In genomic region chr16:12259258-12259657, GRCh38 we compare ENCODE assay signal across 17 cellular contexts.
DNase-seq lines count a peak whose midpoint lies in the region; ATAC-seq and TF ChIP-seq lines count a peak whose summit lies in the region.
"Had no signal": no experiment of that assay in that cellular context is flagged by ENCODE, and none has a peak within 500 bp of the region (broad histone marks: within the 10 kb centered on the region; RNA-seq: fewer than 3 reads in every experiment).

No MANE protein-coding gene starts in this region.

- H3K36me3 ChIP-seq in HEK293 (ENCODE audit: control insufficient read depth in 2 of 2, insufficient read depth in 1 of 2, low read length in 2 of 2): no peaks in the 10 kb centered on the region
- H3K36me3 ChIP-seq in PC-3 (ENCODE audit: low read depth, low read length): no peaks in the 10 kb centered on the region
- H3K36me3 ChIP-seq in tibial artery: no peaks in the 10 kb centered on the region

- no peaks in the 10 kb centered on the region for H3K9me2 ChIP-seq in PC-3 (replicated peaks; ENCODE audit: low read length)

- intact Hi-C loops in sciatic nerve (cut with DNase I) (no loop called here), PC-3 (cut with micrococcal nuclease) (no loop called here), tibial artery (cut with DNase I; ENCODE audit: low total_unique reads) (no loop called here)

- ATAC-seq in GM18868 (IDR thresholded peaks at IDR 0.05; ENCODE audit: unreplicated experiment): no peak
- no peak for ATAC-seq in sciatic nerve
- no peak for ATAC-seq in PC-3
- ATAC-seq: SK-N-SH treated with all-trans-retinoic acid at 6 μM for 48 hours had no signal

- TF ChIP-seq CTCF in HEK293 (tag by site-specific recombination; IDR thresholded peaks at IDR 0.05): no peak
- TF ChIP-seq CTCF in PC-3 (conservative IDR thresholded peaks at IDR 0.05; ENCODE audit: low read depth, low read length): no peak
- TF ChIP-seq CTCF in tibial artery (IDR thresholded peaks at IDR 0.05): no peak

- peak; percentile 52 for DNase-seq in NCI-H1417 treated with DMSO at 0.1 percent for 48 hours (lab: John Stamatoyannopoulos, UW)
- DNase-seq in NCI-H526 (lab: John Stamatoyannopoulos, UW): peak; percentile 56 to 79
- peak; percentile 50 for DNase-seq in left kidney (ENCODE audit: low read depth, low spot score)
- DNase-seq in sciatic nerve (ENCODE audit: low spot score): no peak
- no peak for DNase-seq in PC-3
- DNase-seq in tibial artery: no peak
- DNase-seq: DND-41, H7, Karpas-422, NCI-H1436 treated with DMSO at 0.1 percent for 48 hours, NCI-H2171, SHP77 treated with DMSO at 0.1 percent for 48 hours, T-helper 1 cell, T-helper 9 cell had no signal

- H3K27me3 ChIP-seq in PC-3 (ENCODE audit: low read length): no peaks in the 10 kb centered on the region
- no peaks in the 10 kb centered on the region for H3K27me3 ChIP-seq in tibial artery

- no peaks in the 10 kb centered on the region for H3F3A ChIP-seq in PC-3 (ENCODE audit: low read length, unreplicated experiment)

- H3K4me1 ChIP-seq in HEK293 (ENCODE audit: control insufficient read depth, insufficient read depth, low read length) (no peaks in the 10 kb centered on the region), PC-3 (ENCODE audit: insufficient read depth, low read length) (no peaks in the 10 kb centered on the region), tibial artery (no peaks in the 10 kb centered on the region)

- H3K4me2 ChIP-seq in PC-3 (ENCODE audit: low read length): no peak overlapping the region

- no peak overlapping the region for H3K9ac ChIP-seq in PC-3 (ENCODE audit: low read length)

- BruUV-seq in PC-3 (replicated peaks; lab: Mats Ljungman, UMichigan): no TSS peak

- H3K9me3 ChIP-seq in HEK293 (ENCODE audit: control insufficient read depth, insufficient read depth, low read depth, low read length): no peaks in the 10 kb centered on the region
- no peaks in the 10 kb centered on the region for H3K9me3 ChIP-seq in PC-3 (ENCODE audit: low read length)
- no peaks in the 10 kb centered on the region for H3K9me3 ChIP-seq in tibial artery

- H3K27ac ChIP-seq in HEK293 (ENCODE audit: extremely low read depth, low read depth, low read length): no peak overlapping the region
- H3K27ac ChIP-seq in PC-3 (ENCODE audit: low read length): no peak overlapping the region
- H3K27ac ChIP-seq in tibial artery: no peak overlapping the region

- CTCF ChIA-PET in HEK293 (lab: Yijun Ruan, JAX): interaction anchor here (1.2 kb wide), 1 partner anchor 20 kb away, joined by 3 read pairs; no protein-coding TSS in a partner anchor
- CTCF ChIA-PET in PC-3 (lab: Charles Lee): no interaction called here

- H3K79me2 ChIP-seq in PC-3 (ENCODE audit: low read length): no peaks in the 10 kb centered on the region

- POLR2A ChIA-PET in HEK293 (lab: Yijun Ruan, JAX): no interaction called here
- POLR2A ChIA-PET in PC-3 (lab: Charles Lee; ENCODE audit: unreplicated experiment): no interaction called here

- no peak overlapping the region for H2AFZ ChIP-seq in PC-3 (ENCODE audit: low read length)

- H3K4me3 ChIP-seq in HEK293 (ENCODE audit: low read depth, low read length): no peak overlapping the region
- no peak overlapping the region for H3K4me3 ChIP-seq in PC-3 (ENCODE audit: low read length)
- H3K4me3 ChIP-seq in tibial artery: no peak overlapping the region

- H4K20me1 ChIP-seq in PC-3 (ENCODE audit: low read length): no peaks in the 10 kb centered on the region

TF ChIP-seq in HEK293, 187 proteins besides CTCF, POLR2A, EP300 and RAD21:
- TF ChIP-seq PATZ1 (tag by site-specific recombination; IDR thresholded peaks at IDR 0.05) (peak; percentile 56; the same call in 1 of the 2 replicates), GLIS1 (tag by site-specific recombination; IDR thresholded peaks at IDR 0.05) (peak; percentile 28; the same call in 1 of the 2 replicates), ZNF654 (tag by site-specific recombination; IDR thresholded peaks at IDR 0.05; ENCODE audit: low read depth) (no peak), ZNF76 (tag by site-specific recombination; IDR thresholded peaks at IDR 0.05; ENCODE audit: borderline replicate concordance, low read depth) (peak; percentile 67), ZNF660 (tag by site-specific recombination; IDR thresholded peaks at IDR 0.05) (no peak), ZNF175 (tag by site-specific recombination; IDR thresholded peaks at IDR 0.05) (no peak), EGR2 (tag by site-specific recombination; IDR thresholded peaks at IDR 0.05; ENCODE audit: low read depth) (peak; percentile 72), KLF9 (tag by site-specific recombination; IDR thresholded peaks at IDR 0.05; ENCODE audit: low read depth) (no peak), ZNF394 (tag by site-specific recombination; IDR thresholded peaks at IDR 0.05; ENCODE audit: borderline replicate concordance) (no peak), ZNF114 (tag by site-specific recombination; IDR thresholded peaks at IDR 0.05) (no peak), ZNF341 (tag by site-specific recombination; IDR thresholded peaks at IDR 0.05; ENCODE audit: low read depth) (0 out of 2 replicates have a peak, but pooled peaks have one; percentile 40), ZIC2 (tag by site-specific recombination; IDR thresholded peaks at IDR 0.05) (peak; percentile 81), ZNF610 (tag by site-specific recombination; IDR thresholded peaks at IDR 0.05; ENCODE audit: borderline replicate concordance) (peak; percentile 50; the same call in 1 of the 2 replicates), ZNF639 (tag by site-specific recombination; IDR thresholded peaks at IDR 0.05) (no peak), ZFP3 (tag by site-specific recombination; IDR thresholded peaks at IDR 0.05; ENCODE audit: low read depth) (no peak), MYNN (tag by site-specific recombination; IDR thresholded peaks at IDR 0.05; ENCODE audit: borderline replicate concordance) (no peak), ZBTB17 (tag by site-specific recombination; IDR thresholded peaks at IDR 0.05) (peak; percentile 44; the same call in 1 of the 2 replicates), ZFHX2 (tag by site-specific recombination; conservative IDR thresholded peaks at IDR 0.05) (peak; percentile 66), ZNF488 (tag by site-specific recombination; IDR thresholded peaks at IDR 0.05) (no peak), ZFP37 (tag by site-specific recombination; IDR thresholded peaks at IDR 0.05) (no peak)
- TF ChIP-seq, protein P1, sequence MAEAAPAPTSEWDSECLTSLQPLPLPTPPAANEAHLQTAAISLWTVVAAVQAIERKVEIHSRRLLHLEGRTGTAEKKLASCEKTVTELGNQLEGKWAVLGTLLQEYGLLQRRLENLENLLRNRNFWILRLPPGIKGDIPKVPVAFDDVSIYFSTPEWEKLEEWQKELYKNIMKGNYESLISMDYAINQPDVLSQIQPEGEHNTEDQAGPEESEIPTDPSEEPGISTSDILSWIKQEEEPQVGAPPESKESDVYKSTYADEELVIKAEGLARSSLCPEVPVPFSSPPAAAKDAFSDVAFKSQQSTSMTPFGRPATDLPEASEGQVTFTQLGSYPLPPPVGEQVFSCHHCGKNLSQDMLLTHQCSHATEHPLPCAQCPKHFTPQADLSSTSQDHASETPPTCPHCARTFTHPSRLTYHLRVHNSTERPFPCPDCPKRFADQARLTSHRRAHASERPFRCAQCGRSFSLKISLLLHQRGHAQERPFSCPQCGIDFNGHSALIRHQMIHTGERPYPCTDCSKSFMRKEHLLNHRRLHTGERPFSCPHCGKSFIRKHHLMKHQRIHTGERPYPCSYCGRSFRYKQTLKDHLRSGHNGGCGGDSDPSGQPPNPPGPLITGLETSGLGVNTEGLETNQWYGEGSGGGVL (tag by site-specific recombination; IDR thresholded peaks at IDR 0.05): peak; percentile 86
TF ChIP-seq in HEK293: peak in this region for 10.

Comparison
In these comparisons a context has a peak if more than half of its experiments do, and no peak if none do; other contexts are left out.
1. DNase-seq: peak in NCI-H1417 treated with DMSO at 0.1 percent for 48 hours (single experiment), NCI-H526 (2 of 2) and left kidney (single experiment); none in sciatic nerve (single experiment), PC-3 (single experiment) and tibial artery (0 of 2).